ENCODE assay signal across 32 cellular contexts in the genomic region with DNA sequence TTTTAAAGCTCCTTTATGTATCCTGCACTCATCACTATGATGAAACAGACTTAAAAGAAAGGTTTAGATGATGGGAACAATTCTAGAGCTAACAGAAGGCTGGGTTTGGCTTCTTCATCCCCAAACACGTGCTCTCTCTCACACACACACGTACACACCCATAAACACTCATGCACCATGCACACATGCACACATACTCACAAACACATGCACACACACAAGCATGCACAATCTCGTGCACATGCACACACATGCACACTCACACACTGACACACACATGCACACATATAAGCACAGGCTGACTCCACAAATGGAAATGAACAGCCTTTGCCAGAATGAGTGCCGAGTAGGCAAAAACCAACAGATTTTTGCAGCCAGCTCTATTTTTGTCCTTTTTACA.
"Had no signal": no experiment of that assay in that cellular context is flagged by ENCODE, and none has a peak within 500 bp of the region (broad histone marks: within the 10 kb centered on the region; RNA-seq: fewer than 3 reads in every experiment).

No MANE protein-coding gene starts in this region.

- H3K9me3 ChIP-seq: ascending aorta, gastrocnemius medialis had no signal

- H3K36me3 ChIP-seq: ascending aorta, breast epithelium, cardiac muscle cell, esophagus muscularis mucosa, gastrocnemius medialis, heart left ventricle had no signal

- H3K4me1 Mint-ChIP-seq: activated CD4-positive, alpha-beta memory T cell treated with anti-CD3 and anti-CD28 coated beads, Interleukin-2, amount 10 ng/mL, durations not matched to agents 7 days and 5 days; activated CD4-positive, alpha-beta T cell treated with anti-CD3 and anti-CD28 coated beads, Interleukin-2, amount 10 ng/mL, durations not matched to agents 7 days and 5 days; activated naive CD4-positive, alpha-beta T cell treated with anti-CD3 and anti-CD28 coated beads, Interleukin-2, amount 10 ng/mL, durations not matched to agents 7 days and 5 days; activated naive CD8-positive, alpha-beta T cell treated with anti-CD3 and anti-CD28 coated beads, Interleukin-2, amount 10 ng/mL, durations not matched to agents 7 days and 5 days; brain; endodermal cell had no signal

- H3K4me1 ChIP-seq: ascending aorta, breast epithelium, esophagus muscularis mucosa, foreskin keratinocyte, gastrocnemius medialis, heart left ventricle had no signal

- H3K4me3 Mint-ChIP-seq: activated CD4-positive, alpha-beta memory T cell treated with anti-CD3 and anti-CD28 coated beads, Interleukin-2, amount 10 ng/mL, durations not matched to agents 7 days and 5 days; activated CD4-positive, alpha-beta T cell treated with anti-CD3 and anti-CD28 coated beads, Interleukin-2, amount 10 ng/mL, durations not matched to agents 7 days and 5 days; activated naive CD4-positive, alpha-beta T cell treated with anti-CD3 and anti-CD28 coated beads, Interleukin-2, amount 10 ng/mL, durations not matched to agents 7 days and 5 days; activated naive CD8-positive, alpha-beta T cell treated with anti-CD3 and anti-CD28 coated beads, Interleukin-2, amount 10 ng/mL, durations not matched to agents 7 days and 5 days; activated T-cell treated with anti-CD3 and anti-CD28 coated beads, Interleukin-2, amount 50 U/mL, for 24 hours; activated T-cell treated with anti-CD3 and anti-CD28 coated beads, Interleukin-2, amount 50 U/mL, for 72 hours; brain; dendritic cell treated with granulocyte-macrophage colony-stimulating factor and Interleukin-4, amounts not matched to agents 40 ng/mL and 50 ng/mL, for 4 days; endodermal cell had no signal

- ATAC-seq: activated naive CD4-positive, alpha-beta T cell treated with anti-CD3 and anti-CD28 coated beads, Interleukin-2, amount 50 U/mL, for 72 hours; activated T-cell treated with anti-CD3 and anti-CD28 coated beads, Interleukin-2, amount 50 U/mL, for 72 hours; foreskin keratinocyte; gastrocnemius medialis; heart left ventricle had no signal

- H3K27me3 ChIP-seq: ascending aorta, breast epithelium, cardiac muscle cell, foreskin keratinocyte, gastrocnemius medialis, heart left ventricle had no signal

- H3K27me3 Mint-ChIP-seq: activated CD4-positive, alpha-beta memory T cell treated with anti-CD3 and anti-CD28 coated beads, Interleukin-2, amount 10 ng/mL, durations not matched to agents 7 days and 5 days; activated CD4-positive, alpha-beta T cell treated with anti-CD3 and anti-CD28 coated beads, Interleukin-2, amount 10 ng/mL, durations not matched to agents 7 days and 5 days; activated naive CD4-positive, alpha-beta T cell treated with anti-CD3 and anti-CD28 coated beads, Interleukin-2, amount 10 ng/mL, durations not matched to agents 7 days and 5 days; activated naive CD8-positive, alpha-beta T cell treated with anti-CD3 and anti-CD28 coated beads, Interleukin-2, amount 10 ng/mL, durations not matched to agents 7 days and 5 days; activated T-cell treated with anti-CD3 and anti-CD28 coated beads, Interleukin-2, amount 50 U/mL, for 24 hours; dendritic cell treated with granulocyte-macrophage colony-stimulating factor and Interleukin-4, amounts not matched to agents 40 ng/mL and 50 ng/mL, for 4 days had no signal

- H3K4me3 ChIP-seq: ascending aorta, breast epithelium, cardiac muscle cell, coronary artery, dorsolateral prefrontal cortex, esophagus muscularis mucosa, gastrocnemius medialis, heart left ventricle had no signal

- H3K27ac ChIP-seq: ascending aorta, breast epithelium, cardiac muscle cell, coronary artery, esophagus muscularis mucosa, foreskin keratinocyte, gastrocnemius medialis, heart left ventricle had no signal

- DNase-seq: activated CD4-positive, alpha-beta memory T cell treated with anti-CD3 and anti-CD28 coated beads, Interleukin-2, amount 10 ng/mL, durations not matched to agents 7 days and 5 days; activated CD4-positive, alpha-beta T cell treated with anti-CD3 and anti-CD28 coated beads for 1 hour; activated CD4-positive, alpha-beta T cell treated with anti-CD3 and anti-CD28 coated beads for 4 hours; activated CD4-positive, alpha-beta T cell treated with anti-CD3 and anti-CD28 coated beads, Interleukin-2, amount 10 ng/mL, durations not matched to agents 7 days and 5 days; activated CD4-positive, alpha-beta T cell treated with anti-CD3 and anti-CD28 coated beads, Interleukin-2, amount 50 U/mL, for 4 hours; activated CD8-positive, alpha-beta memory T cell treated with anti-CD3 and anti-CD28 coated beads, Interleukin-2, amount 50 U/mL, for 48 hours; activated gamma-delta T cell; activated naive CD4-positive, alpha-beta T cell; activated naive CD4-positive, alpha-beta T cell treated with anti-CD3 and anti-CD28 coated beads, Interleukin-2, amount 10 ng/mL, durations not matched to agents 7 days and 5 days; activated naive CD8-positive, alpha-beta T cell treated with anti-CD3 and anti-CD28 coated beads, Interleukin-2, amount 10 ng/mL, durations not matched to agents 7 days and 5 days; activated T-cell treated with anti-CD3 and anti-CD28 coated beads for 4 hours; activated T-cell treated with anti-CD3 and anti-CD28 coated beads, Interleukin-2, amount 50 U/mL, for 24 hours; activated T-cell treated with anti-CD3 and anti-CD28 coated beads, Interleukin-2, amount 50 U/mL, for 72 hours; central memory CD4-positive, alpha-beta T cell; cerebellar nuclear complex; effector memory CD4-positive, alpha-beta T cell; endodermal cell; erythroblast; foreskin keratinocyte; gastrocnemius medialis; glutamatergic neuron; heart left ventricle; T-helper 2 cell had no signal

- H3K36me3 Mint-ChIP-seq: activated naive CD4-positive, alpha-beta T cell treated with anti-CD3 and anti-CD28 coated beads, Interleukin-2, amount 10 ng/mL, durations not matched to agents 7 days and 5 days; activated naive CD8-positive, alpha-beta T cell treated with anti-CD3 and anti-CD28 coated beads, Interleukin-2, amount 10 ng/mL, durations not matched to agents 7 days and 5 days; brain had no signal

- H3K27ac Mint-ChIP-seq: activated CD4-positive, alpha-beta memory T cell treated with anti-CD3 and anti-CD28 coated beads, Interleukin-2, amount 10 ng/mL, durations not matched to agents 7 days and 5 days; activated CD4-positive, alpha-beta T cell treated with anti-CD3 and anti-CD28 coated beads, Interleukin-2, amount 10 ng/mL, durations not matched to agents 7 days and 5 days; activated naive CD4-positive, alpha-beta T cell treated with anti-CD3 and anti-CD28 coated beads, Interleukin-2, amount 10 ng/mL, durations not matched to agents 7 days and 5 days; activated naive CD4-positive, alpha-beta T cell treated with anti-CD3 and anti-CD28 coated beads, Interleukin-2, amount 50 U/mL, for 72 hours; activated naive CD8-positive, alpha-beta T cell treated with anti-CD3 and anti-CD28 coated beads, Interleukin-2, amount 10 ng/mL, durations not matched to agents 7 days and 5 days; activated T-cell treated with anti-CD3 and anti-CD28 coated beads, Interleukin-2, amount 50 U/mL, for 24 hours; activated T-cell treated with anti-CD3 and anti-CD28 coated beads, Interleukin-2, amount 50 U/mL, for 72 hours; brain; dendritic cell treated with granulocyte-macrophage colony-stimulating factor and Interleukin-4, amounts not matched to agents 40 ng/mL and 50 ng/mL, for 4 days; endodermal cell had no signal
